ENCODE assay signal across 22 cellular contexts in the genomic region with DNA sequence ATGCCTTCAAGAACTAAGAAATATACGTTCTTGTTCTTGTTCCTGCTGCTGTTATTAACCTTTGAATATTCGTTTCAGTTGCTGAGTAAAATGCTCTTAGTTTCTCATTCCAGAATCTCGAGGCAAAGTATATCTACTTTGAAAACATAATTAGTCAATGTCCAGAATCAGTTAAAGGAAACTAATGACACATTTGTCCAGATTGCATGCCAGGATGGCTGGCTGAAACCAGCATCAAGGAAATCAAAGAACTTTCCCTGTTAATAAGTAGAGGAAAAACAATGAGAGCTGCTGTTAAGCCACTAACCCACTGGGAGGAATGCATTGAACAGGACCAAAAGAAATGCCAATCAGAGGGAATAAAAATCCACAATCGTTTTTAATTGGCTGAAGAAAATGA.
A peak's percentile ranks its signal among the peaks of the same experiment; 100 is the strongest.
DNase-seq lines count a peak whose midpoint lies in the region; ATAC-seq, FAIRE-seq and TF ChIP-seq lines count a peak whose summit lies in the region.
"Had no signal": no experiment of that assay in that cellular context is flagged by ENCODE, and none has a peak within 500 bp of the region (broad histone marks: within the 10 kb centered on the region; RNA-seq: fewer than 3 reads in every experiment).

No MANE protein-coding gene starts in this region.

- peaks cover 2% of the 10 kb centered on the region for H3K9me3 Mint-ChIP-seq in glutamatergic neuron (ENCODE audit: unreplicated experiment)

- H3K4me1 ChIP-seq in kidney (ENCODE audit: control insufficient read depth in 1 of 2, insufficient read depth in 1 of 2, low read depth in 1 of 2, low read length in 2 of 2) (peaks cover 2 to 6% of the 10 kb centered on the region in 2 donors), pancreas (no peaks in the 10 kb centered on the region), spleen (no peaks in the 10 kb centered on the region)

- in situ Hi-C loops in SK-MEL-5 (cut with HindIII; ENCODE audit: low pct_unique_long_range_greater_than_20kb, low sequenced_read_pairs): no loop called here

- H3K4me3 Mint-ChIP-seq in glutamatergic neuron (ENCODE audit: unreplicated experiment): no peak overlapping the region
- H3K4me3 Mint-ChIP-seq: CD14-positive monocyte had no signal

- H3K9me3 ChIP-seq in kidney (ENCODE audit: control insufficient read depth in 1 of 2, low read length in 2 of 2) (no peaks in the 10 kb centered on the region), pancreas (no peaks in the 10 kb centered on the region), spleen (no peaks in the 10 kb centered on the region)
- H3K9me3 ChIP-seq: A549 had no signal

- no peak overlapping the region for H3K9ac ChIP-seq in kidney (ENCODE audit: low read length in 2 of 2)

- H3K4me3 ChIP-seq in kidney (ENCODE audit: low read length in 2 of 2) (no peak overlapping the region), pancreas (no peak overlapping the region), spleen (no peak overlapping the region)
- H3K4me3 ChIP-seq: A549, K562, PC-9 had no signal

- no peak overlapping the region for H3K27ac Mint-ChIP-seq in glutamatergic neuron (ENCODE audit: unreplicated experiment)
- H3K27ac Mint-ChIP-seq: CD14-positive monocyte had no signal

- H3K36me3 ChIP-seq in kidney (ENCODE audit: control insufficient read depth in 1 of 2, insufficient read depth in 2 of 2, low read length in 2 of 2) (no peaks in the 10 kb centered on the region), pancreas (no peaks in the 10 kb centered on the region), spleen (no peaks in the 10 kb centered on the region)

- FAIRE-seq in kidney (lab: Jason Lieb, UNC) (peak; percentile 96), pancreas (lab: Jason Lieb, UNC) (no peak)
- FAIRE-seq: A549, D721Med, G401.6, GM12891, HTR-8/SVneo, K562 had no signal

- DNase-seq in COLO829 (ENCODE audit: low spot score) (peak; percentile 50), SK-MEL-5 (ENCODE audit: low read depth, low spot score) (peak; percentile 17), kidney (no peak), pancreas (peak in 1 of 6 donors; percentile 27), spleen (no peak), NCI-H1105 treated with DMSO at 0.1 percent for 48 hours (lab: John Stamatoyannopoulos, UW) (no peak), NCI-H446 treated with DMSO at 0.1 percent for 48 hours (lab: John Stamatoyannopoulos, UW) (no peak), glutamatergic neuron (no peak)
- DNase-seq: DMS79 treated with DMSO at 0.1 percent for 48 hours, NCI-H1048, NCI-H2107, NCI-H446, NCI-H748 treated with DMSO at 0.1 percent for 48 hours, PC-9 had no signal

- no peaks in the 10 kb centered on the region for H3K27me3 Mint-ChIP-seq in glutamatergic neuron (ENCODE audit: unreplicated experiment)

- H3K27ac ChIP-seq in kidney (ENCODE audit: low read depth in 2 of 2, low read length in 2 of 2): no peak overlapping the region
- H3K27ac ChIP-seq in pancreas: peak overlapping the region in 2 of 4 donors; percentile 30 to 67
- H3K27ac ChIP-seq in spleen: no peak overlapping the region
- H3K27ac ChIP-seq: A549, PC-9 had no signal

- H3K4me1 Mint-ChIP-seq in glutamatergic neuron (ENCODE audit: low read depth, unreplicated experiment): no peaks in the 10 kb centered on the region
- H3K4me1 Mint-ChIP-seq: CD14-positive monocyte had no signal

- TF ChIP-seq CTCF in kidney (IDR thresholded peaks at IDR 0.05; ENCODE audit: borderline replicate concordance, extremely low read depth, insufficient read depth) (no peak), pancreas (IDR thresholded peaks at IDR 0.05) (no peak), spleen (IDR thresholded peaks at IDR 0.05 in 8 of 11, conservative IDR thresholded peaks at IDR 0.05 in 3 of 11) (no peak), glutamatergic neuron (IDR thresholded peaks at IDR 0.05; ENCODE audit: partially characterized antibody, unreplicated experiment) (no peak)

- H3K27me3 ChIP-seq in pancreas (no peaks in the 10 kb centered on the region), spleen (replicated peaks in 1 of 7) (peaks cover 0 to 5% (median 0%) of the 10 kb centered on the region in 7 donors)

- intact Hi-C loops in kidney (cut with DNase I): no loop called here
- intact Hi-C loops in pancreas (cut with DNase I): no loop called here
- intact Hi-C loops in spleen (cut with DNase I; ENCODE audit: low total_unique reads): no loop called here

- 4 to 16% methylated on average over 4 of the region's 4 CpGs for WGBS in pancreas, 2 donors
- 56 to 69% (median 63%) methylated on average over 4 of the region's 4 CpGs for WGBS in spleen, 5 donors

- ATAC-seq in pancreas: peak; percentile 72 to 91 (median 82)
- ATAC-seq: A549, HCT116, K562 had no signal

- no peaks in the 10 kb centered on the region for H3K36me3 Mint-ChIP-seq in glutamatergic neuron (ENCODE audit: unreplicated experiment)
- H3K36me3 Mint-ChIP-seq: CD14-positive monocyte had no signal

- TF ChIP-seq POLR2A in spleen (IDR thresholded peaks at IDR 0.05): no peak

Comparison
In these comparisons a context has a peak if more than half of its experiments do, and no peak if none do; other contexts are left out.
1. DNase-seq: peak in COLO829 (single experiment) and SK-MEL-5 (single experiment); none in kidney (single experiment), spleen (single experiment), NCI-H1105 treated with DMSO at 0.1 percent for 48 hours (single experiment), NCI-H446 treated with DMSO at 0.1 percent for 48 hours (single experiment) and glutamatergic neuron (single experiment).